ENCODE assay signal across 8 cellular contexts in genomic region chr1:217660353-217661062, GRCh38. TPM values are rescaled to one million over a fixed set of nuclear protein-coding genes. Genes with fewer than 3 reads are reported as not detected.
DNase-seq lines count a peak whose midpoint lies in the region; ATAC-seq, FAIRE-seq and TF ChIP-seq lines count a peak whose summit lies in the region.

No MANE protein-coding gene starts in this region.

- no TSS peak for BruUV-seq in K562 (replicated peaks; lab: Mats Ljungman, UMichigan)

- H3K4me2 ChIP-seq in DND-41 (ENCODE audit: insufficient read depth, low read length): no peak overlapping the region
- H3K4me2 ChIP-seq in K562 (ENCODE audit: insufficient read depth, low read length): no peak overlapping the region

- peak in 1 of 2 experiments; percentile 59; a peak in 3 of 4 replicates for TF ChIP-seq RAD21 in K562 (CRISPR knock-in tag; conservative IDR thresholded peaks at IDR 0.05 in 1 of 2, IDR thresholded peaks at IDR 0.05 in 1 of 2)

- FAIRE-seq in K562 (lab: Jason Lieb, UNC): no peak

- H2AFZ ChIP-seq in DND-41 (ENCODE audit: low read depth, low read length) (no peak overlapping the region), K562 (ENCODE audit: low read depth, low read length) (no peak overlapping the region)

- no peak for TF ChIP-seq POLR2A in K562 (conservative IDR thresholded peaks at IDR 0.05)

- H3K79me2 ChIP-seq in DND-41 (ENCODE audit: insufficient read depth, low read length) (no peaks in the 10 kb centered on the region), K562 (ENCODE audit: control insufficient read depth, insufficient read depth, low read length) (no peaks in the 10 kb centered on the region)

- no peak overlapping the region for H3K4me3 ChIP-seq in DND-41 (ENCODE audit: low read depth in 1 of 2, low read length in 2 of 2)
- no peak overlapping the region for H3K4me3 ChIP-seq in K562

- in situ Hi-C loops in K562 (cut with MboI): no loop called here

- intact Hi-C loops in K562 (cut with micrococcal nuclease): no loop called here

- DNase-seq in DND-41 (no peak), HuH-7 (ENCODE audit: low spot score) (peak; percentile 17), K562 (ENCODE audit: extremely low read depth in 1 of 4, low spot score in 3 of 4) (no peak), myocyte (ENCODE audit: low read depth) (peak; percentile 69), DMS79 (lab: John Stamatoyannopoulos, UW) (no peak), activated gamma-delta T cell (lab: John Stamatoyannopoulos, UW) (no peak)

- CTCF ChIA-PET in K562 (lab: Yijun Ruan, JAX; ENCODE audit: low intra/inter-chr PET ratio): no interaction called here

- TF ChIP-seq EP300 in K562 (IDR thresholded peaks at IDR 0.05; ENCODE audit: low read length): no peak

- TF ChIP-seq CTCF in DND-41 (IDR thresholded peaks at IDR 0.05; ENCODE audit: borderline replicate concordance, extremely low read depth, low read length, poor library complexity, severe bottlenecking): peak; percentile 41
- 0 out of 6 replicates have a peak, but pooled peaks of 1 of the 3 experiments have one; percentile 1 for TF ChIP-seq CTCF in K562 (IDR thresholded peaks at IDR 0.05 in 2 of 3, conservative IDR thresholded peaks at IDR 0.05 in 1 of 3; ENCODE audit: insufficient read depth in 2 of 3, low read depth in 1 of 3, low read length in 3 of 3)

- WGBS in K562 (ENCODE audit: insufficient coverage, low coverage, missing lambda C conversion rate): 4% methylated on average over 5 of the region's 5 CpGs

- H3K36me3 ChIP-seq in DND-41 (ENCODE audit: insufficient read depth, low read length) (no peaks in the 10 kb centered on the region), K562 (ENCODE audit: control insufficient read depth, insufficient read depth, low read length) (no peaks in the 10 kb centered on the region)

- POLR2A ChIA-PET in K562 (lab: Yijun Ruan, JAX): no interaction called here

- ATAC-seq in DND-41 (ENCODE audit: insufficient read depth, low read depth) (no peak), GM19463 (IDR thresholded peaks at IDR 0.05; ENCODE audit: unreplicated experiment) (peak; percentile 64), K562 (no peak), HG03439 (IDR thresholded peaks at IDR 0.05; ENCODE audit: unreplicated experiment) (no peak)

- H3K4me1 ChIP-seq in DND-41 (ENCODE audit: insufficient read depth, low read length): no peaks in the 10 kb centered on the region
- no peaks in the 10 kb centered on the region for H3K4me1 ChIP-seq in K562 (replicated peaks in 1 of 2; ENCODE audit: control insufficient read depth in 2 of 2, insufficient read depth in 2 of 2, low read length in 2 of 2)

- H3K9ac ChIP-seq in DND-41 (ENCODE audit: low read depth, low read length) (no peak overlapping the region), K562 (ENCODE audit: insufficient read depth in 1 of 2, low read depth in 2 of 2, low read length in 2 of 2) (no peak overlapping the region)

- H3K27ac ChIP-seq in DND-41 (ENCODE audit: low read length): no peak overlapping the region
- H3K27ac ChIP-seq in K562 (ENCODE audit: extremely low read depth, low read depth, low read length): no peak overlapping the region

- H3K27me3 ChIP-seq in DND-41 (ENCODE audit: insufficient read depth, low read length, poor library complexity): no peaks in the 10 kb centered on the region
- no peaks in the 10 kb centered on the region for H3K27me3 ChIP-seq in K562 (ENCODE audit: control insufficient read depth in 2 of 2, insufficient read depth in 2 of 2, low read length in 2 of 2)

- H3K9me3 ChIP-seq in DND-41 (ENCODE audit: insufficient read depth, low read length, severe bottlenecking) (no peaks in the 10 kb centered on the region), K562 (replicated peaks; ENCODE audit: control insufficient read depth, insufficient read depth, low read depth, low read length) (0 out of 2 replicates have a peak, but pooled peaks cover 2% of the 10 kb centered on the region)

- no peaks in the 10 kb centered on the region for H3K9me1 ChIP-seq in K562 (ENCODE audit: control insufficient read depth, insufficient read depth, low read length)

- no peaks in the 10 kb centered on the region for H4K20me1 ChIP-seq in DND-41 (ENCODE audit: insufficient read depth, low read length)
- H4K20me1 ChIP-seq in K562 (replicated peaks; ENCODE audit: control insufficient read depth, insufficient read depth, low read length): no peaks in the 10 kb centered on the region

TF ChIP-seq in K562, 482 proteins besides CTCF, POLR2A, EP300 and RAD21:
- TF ChIP-seq C11orf30 (IDR thresholded peaks at IDR 0.05; ENCODE audit: low read depth) (peak; percentile 32; the same call in 1 of the 2 replicates), MAFF (IDR thresholded peaks at IDR 0.05; ENCODE audit: low read length) (peak; percentile 58), DMBX1 (CRISPR knock-in tag; IDR thresholded peaks at IDR 0.05; ENCODE audit: borderline replicate concordance) (no peak), XRCC3 (IDR thresholded peaks at IDR 0.05) (no peak), NCOA6 (IDR thresholded peaks at IDR 0.05) (no peak), ZNF316 (IDR thresholded peaks at IDR 0.05) (peak; percentile 49), MAFG (tag; conservative IDR thresholded peaks at IDR 0.05) (peak; percentile 87), MAFK (IDR thresholded peaks at IDR 0.05; ENCODE audit: low read length) (0 out of 2 replicates have a peak, but pooled peaks have one; percentile 38)

RNA-seq across cellular contexts. Expression of gene SPATA17, which starts 29.4 kb away (rescaled TPM):
- total RNA-seq in K562 (2011; cell fraction: chromatin; rRNA removed; ENCODE audit: low replicate concordance): not detected in 2 replicates
- not detected in 2 replicates for total RNA-seq in K562 (2011; cell fraction: nucleolus; rRNA removed)
- total RNA-seq in K562 (2011; cell fraction: nucleoplasm; rRNA removed): not detected in 2 replicates
- total RNA-seq in K562 (2014; rRNA removed) (not detected in 2 replicates), K562 (2014; rRNA removed; fragmentation: Illumina TruSeq; extraction: Trizol) (not detected in 2 replicates), K562 (2015; rRNA removed; fragmentation: Illumina TruSeq; extraction: Trizol) (not detected in 2 replicates), K562 (2021) (not detected in 2 replicates), myocyte (0.26 and 1.6 TPM in 2 replicates)
- polyA plus RNA-seq in K562 (2011; rRNA removed) (0.11 TPM in 1 of 2 replicates, not detected in the other), K562 (2014; fragmentation: Illumina TruSeq; extraction: Trizol) (not detected in 2 replicates), K562 (2014; fragmentation: Nextera tagmentation; extraction: Ambion mirVana) (under 1 TPM in 1 of 2 experiments, not detected in 1; 0.04 TPM), K562 (2014; rRNA removed) (not detected in 2 replicates)
- polyA plus RNA-seq in K562 (2011; cell fraction: cytosol; rRNA removed): 0.07 TPM in 1 of 2 replicates, not detected in the other
- 0.18 TPM in 1 of 2 replicates, not detected in the other for polyA plus RNA-seq in K562 (2011; cell fraction: nucleus; rRNA removed)
- 0.08 TPM in 1 of 2 replicates, not detected in the other for polyA plus RNA-seq in K562 (2012)
- not detected in 2 replicates for polyA minus RNA-seq in K562 (2011; rRNA and poly(A)+ RNA removed)
- polyA minus RNA-seq in K562 (2011; cell fraction: cytosol; rRNA and poly(A)+ RNA removed): not detected in 2 replicates
- polyA minus RNA-seq in K562 (2011; cell fraction: nucleus; rRNA and poly(A)+ RNA removed): 0.33 TPM in 1 of 2 replicates, not detected in the other
- polyA plus RNA-seq in myocyte (2012): 0.96 TPM

RNA-seq across cellular contexts. Expression of gene GPATCH2, which starts 29.6 kb away (rescaled TPM):
- 0.56 and 1.6 TPM in 2 replicates for total RNA-seq in K562 (2011; cell fraction: chromatin; rRNA removed; ENCODE audit: low replicate concordance)
- total RNA-seq in K562 (2011; cell fraction: nucleolus; rRNA removed): 0.33 and 0.53 TPM in 2 replicates
- total RNA-seq in K562 (2011; cell fraction: nucleoplasm; rRNA removed): 1.2 and 1.6 TPM in 2 replicates
- 0.65 and 0.68 TPM in 2 replicates for total RNA-seq in K562 (2014; rRNA removed)
- 0.69 and 0.93 TPM in 2 replicates for total RNA-seq in K562 (2014; rRNA removed; fragmentation: Illumina TruSeq; extraction: Trizol)
- total RNA-seq in K562 (2015; rRNA removed; fragmentation: Illumina TruSeq; extraction: Trizol): 0.72 and 1.1 TPM in 2 replicates
- total RNA-seq in K562 (2021): 0.55 and 0.67 TPM in 2 replicates
- 0.49 and 2.0 TPM in 2 replicates for polyA plus RNA-seq in K562 (2011; rRNA removed)
- polyA plus RNA-seq in K562 (2011; cell fraction: cytosol; rRNA removed): 0.24 and 0.34 TPM in 2 replicates
- 0.63 and 0.90 TPM in 2 replicates for polyA plus RNA-seq in K562 (2011; cell fraction: nucleus; rRNA removed)
- 0.44 and 0.48 TPM in 2 replicates for polyA plus RNA-seq in K562 (2012)
- polyA plus RNA-seq in K562 (2014; fragmentation: Illumina TruSeq; extraction: Trizol): 0.26 and 0.45 TPM in 2 replicates
- polyA plus RNA-seq in K562 (2014; fragmentation: Nextera tagmentation; extraction: Ambion mirVana): under 1 TPM; 0.38 to 0.39 TPM
- 0.28 and 0.45 TPM in 2 replicates for polyA plus RNA-seq in K562 (2014; rRNA removed)
- polyA minus RNA-seq in K562 (2011; rRNA and poly(A)+ RNA removed): 1.4 and 4.7 TPM in 2 replicates
- polyA minus RNA-seq in K562 (2011; cell fraction: cytosol; rRNA and poly(A)+ RNA removed): 0.27 and 0.48 TPM in 2 replicates
- polyA minus RNA-seq in K562 (2011; cell fraction: nucleus; rRNA and poly(A)+ RNA removed): 2.0 and 3.0 TPM in 2 replicates
- total RNA-seq in myocyte: 12.0 and 15.0 TPM in 2 replicates
- polyA plus RNA-seq in myocyte (2012): 4.5 TPM

Comparison
In these comparisons a context has a peak if more than half of its experiments do, and no peak if none do; other contexts are left out.
1. DNase-seq: peak in HuH-7 (single experiment) and myocyte (single experiment); none in DND-41 (single experiment), K562 (0 of 4), DMS79 (single experiment) and activated gamma-delta T cell (single experiment).